ENCODE assay signal across 4 cellular contexts in genomic region chr18:61774846-61775245, GRCh38.
TF ChIP-seq lines count a peak whose summit lies in the region.

No MANE protein-coding gene starts in this region.

TF ChIP-seq in HepG2, 621 proteins besides CTCF, POLR2A, EP300 and RAD21:
- TF ChIP-seq RFXANK (CRISPR knock-in tag; IDR thresholded peaks at IDR 0.05) (no peak), MAFF (IDR thresholded peaks at IDR 0.05; ENCODE audit: low read depth, low read length) (peak; percentile 77), HINFP (CRISPR knock-in tag; IDR thresholded peaks at IDR 0.05; ENCODE audit: low read depth) (no peak), MAFK (conservative IDR thresholded peaks at IDR 0.05 in 1 of 2, IDR thresholded peaks at IDR 0.05 in 1 of 2; ENCODE audit: low read length in 2 of 2) (peak; percentile 64 to 87), HMG20B (CRISPR knock-in tag; conservative IDR thresholded peaks at IDR 0.05) (no peak), ZNF264 (CRISPR knock-in tag; IDR thresholded peaks at IDR 0.05) (no peak), SP5 (CRISPR knock-in tag; IDR thresholded peaks at IDR 0.05; ENCODE audit: borderline replicate concordance, low read depth) (no peak)

TF ChIP-seq in A549, 52 proteins besides CTCF, POLR2A, EP300 and RAD21:
- TF ChIP-seq MAFK (IDR thresholded peaks at IDR 0.05; ENCODE audit: partially characterized antibody) (peak; percentile 30), RNF2 (IDR thresholded peaks at IDR 0.05; ENCODE audit: borderline replicate concordance, low read depth) (no peak)

TF ChIP-seq in IMR-90, 13 proteins besides CTCF, POLR2A, EP300 and RAD21:
- TF ChIP-seq NFE2L2 (IDR thresholded peaks at IDR 0.05; ENCODE audit: low read depth, low read length) (no peak), CEBPB (IDR thresholded peaks at IDR 0.05; ENCODE audit: low read depth, low read length) (no peak), MAZ (IDR thresholded peaks at IDR 0.05; ENCODE audit: borderline replicate concordance, low read depth, low read length) (no peak), ELK1 (IDR thresholded peaks at IDR 0.05; ENCODE audit: borderline replicate concordance, low read depth, low read length) (no peak), MAFK (IDR thresholded peaks at IDR 0.05; ENCODE audit: low read depth, low read length) (peak; percentile 79), SMC3 (IDR thresholded peaks at IDR 0.05; ENCODE audit: low read depth, low read length) (no peak), USF2 (IDR thresholded peaks at IDR 0.05; ENCODE audit: low read depth, low read length) (no peak), RFX5 (IDR thresholded peaks at IDR 0.05; ENCODE audit: low read depth, low read length) (no peak)

TF ChIP-seq in K562, 482 proteins besides CTCF, POLR2A, EP300 and RAD21:
- no peak for TF ChIP-seq ZKSCAN3 (CRISPR knock-in tag; IDR thresholded peaks at IDR 0.05)
- no peak for TF ChIP-seq RCOR1 (IDR thresholded peaks at IDR 0.05; ENCODE audit: borderline replicate concordance in 1 of 2, low read depth in 2 of 2, low read length in 2 of 2)
- 0 out of 2 replicates have a peak, but pooled peaks have one; percentile 15 for TF ChIP-seq MAFF (IDR thresholded peaks at IDR 0.05; ENCODE audit: low read length)
- peak; percentile 29 for TF ChIP-seq ZNF316 (IDR thresholded peaks at IDR 0.05)
- TF ChIP-seq MAFK (IDR thresholded peaks at IDR 0.05; ENCODE audit: low read length), result peak; percentile 8; the same call in 1 of the 2 replicates
